Comparison of ENCODE assay signal across 8 cellular contexts in the genomic region with DNA sequence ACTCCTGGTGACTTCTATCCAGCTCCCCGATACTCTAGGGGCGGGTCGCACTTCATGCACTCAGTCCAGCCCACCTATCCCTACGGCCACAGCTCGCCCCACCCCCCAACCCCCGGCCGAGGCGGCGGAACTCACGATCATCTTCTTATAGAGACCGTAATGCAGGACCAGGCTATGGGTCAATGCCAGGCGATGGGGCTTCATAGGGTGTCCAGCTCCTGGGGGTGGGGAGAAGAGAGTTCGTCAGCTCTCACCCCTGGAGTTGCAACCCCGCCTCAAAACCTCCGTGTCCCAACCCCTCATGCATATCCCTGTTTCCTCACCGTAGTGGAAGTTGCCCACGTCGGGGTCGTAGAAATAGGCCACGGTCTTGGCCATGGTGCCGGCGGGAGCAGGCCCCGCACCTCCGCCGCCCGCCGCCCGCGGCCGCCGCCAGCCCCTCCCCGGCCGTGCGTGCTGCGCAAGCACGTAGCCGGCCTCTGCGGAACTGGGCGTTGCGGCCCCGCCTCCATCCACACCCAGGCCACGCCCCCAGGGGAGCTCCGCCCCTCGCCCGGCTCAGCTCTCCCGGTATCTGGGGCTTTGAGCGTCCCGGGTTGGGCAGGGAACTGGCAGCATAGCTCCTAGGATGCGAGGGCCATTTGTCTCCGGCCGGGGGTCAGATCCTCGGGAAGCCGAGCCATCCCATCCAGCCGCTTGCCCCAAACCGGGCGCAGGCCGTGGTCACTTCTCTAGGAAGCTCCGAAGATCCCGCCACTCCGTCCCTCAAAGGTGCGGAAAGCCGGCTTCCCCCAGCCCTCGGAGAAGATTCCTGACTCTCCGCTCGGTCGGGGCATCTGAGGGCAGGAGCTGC. TPM values are rescaled to one million over a fixed set of nuclear protein-coding genes. Genes with fewer than 3 reads are reported as not detected.
DNase-seq lines count a peak whose midpoint lies in the region; ATAC-seq and TF ChIP-seq lines count a peak whose summit lies in the region.

A gene (minus strand): TSS at position 437 of the 853 bp plus-strand sequence. CDS start 59 bp downstream, at position 378.
A gene with protein sequence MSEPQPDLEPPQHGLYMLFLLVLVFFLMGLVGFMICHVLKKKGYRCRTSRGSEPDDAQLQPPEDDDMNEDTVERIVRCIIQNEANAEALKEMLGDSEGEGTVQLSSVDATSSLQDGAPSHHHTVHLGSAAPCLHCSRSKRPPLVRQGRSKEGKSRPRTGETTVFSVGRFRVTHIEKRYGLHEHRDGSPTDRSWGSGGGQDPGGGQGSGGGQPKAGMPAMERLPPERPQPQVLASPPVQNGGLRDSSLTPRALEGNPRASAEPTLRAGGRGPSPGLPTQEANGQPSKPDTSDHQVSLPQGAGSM (plus strand): TSS at position 585 of the 853 bp plus-strand sequence. CDS start 1,229 bp downstream, outside the sequence.

- POLR2A ChIA-PET in naive thymus-derived CD8-positive, alpha-beta T cell (lab: Charles Lee), result interaction anchor here (0.7 to 6.8 kb wide), 20 partner anchors 8 to 332 kb away, joined by 3 to 107 read pairs (median 6); a partner anchor contains a TSS

- TF ChIP-seq EP300 in Ishikawa (IDR thresholded peaks at IDR 0.05; ENCODE audit: borderline replicate concordance), result no peak

- peak within 1 kb of the TSS; percentile 90 for H3K27ac Mint-ChIP-seq in activated T-cell treated with anti-CD3 and anti-CD28 coated beads, Interleukin-2, amount 50 U/mL, for 72 hours
- peak within 1 kb of the TSS; percentile 31 to 97 (median 92) for H3K27ac Mint-ChIP-seq in naive thymus-derived CD8-positive, alpha-beta T cell
- H3K27ac Mint-ChIP-seq in stimulated activated memory B cell treated with anti-CD40 and anti-IgM and Interleukin-4, amounts not matched to agents 10 μg/mL and 1 μg/mL and 100 μg/mL, for 72 hours, result peak within 1 kb of the TSS; percentile 82

- peaks cover 49% of the 10 kb centered on the region for H3K4me1 Mint-ChIP-seq in activated T-cell treated with anti-CD3 and anti-CD28 coated beads, Interleukin-2, amount 50 U/mL, for 72 hours (ENCODE audit: low read depth)
- peaks cover 23 to 50% (median 39%) of the 10 kb centered on the region in 4 donors for H3K4me1 Mint-ChIP-seq in naive thymus-derived CD8-positive, alpha-beta T cell
- H3K4me1 Mint-ChIP-seq in stimulated activated memory B cell treated with anti-CD40 and anti-IgM and Interleukin-4, amounts not matched to agents 10 μg/mL and 1 μg/mL and 100 μg/mL, for 72 hours, result peaks cover 51% of the 10 kb centered on the region

- no peak for TF ChIP-seq RAD21 in Ishikawa (IDR thresholded peaks at IDR 0.05; ENCODE audit: low read depth)

- no peaks in the 10 kb centered on the region for H3K9me3 Mint-ChIP-seq in activated T-cell treated with anti-CD3 and anti-CD28 coated beads, Interleukin-2, amount 50 U/mL, for 72 hours
- no peaks in the 10 kb centered on the region for H3K9me3 Mint-ChIP-seq in naive thymus-derived CD8-positive, alpha-beta T cell
- H3K9me3 Mint-ChIP-seq in stimulated activated memory B cell treated with anti-CD40 and anti-IgM and Interleukin-4, amounts not matched to agents 10 μg/mL and 1 μg/mL and 100 μg/mL, for 72 hours, result no peaks in the 10 kb centered on the region

- H3K27ac ChIP-seq in Peyer's patch, result peak within 1 kb of the TSS; percentile 63 to 88 (median 82)

- no peak for TF ChIP-seq CTCF in Peyer's patch (IDR thresholded peaks at IDR 0.05)

- H3K4me3 ChIP-seq in Peyer's patch, result peak within 1 kb of the TSS; percentile 66 to 91 (median 76)

- H3K4me1 ChIP-seq in Peyer's patch, result peaks cover 0 to 15% (median 8%) of the 10 kb centered on the region in 4 donors

- H3K36me3 Mint-ChIP-seq in activated T-cell treated with anti-CD3 and anti-CD28 coated beads, Interleukin-2, amount 50 U/mL, for 72 hours (ENCODE audit: insufficient read depth in 2 of 2), result peaks cover 5 to 7% of the 10 kb centered on the region in 2 donors
- peaks cover 0 to 22% (median 6%) of the 10 kb centered on the region in 3 donors for H3K36me3 Mint-ChIP-seq in naive thymus-derived CD8-positive, alpha-beta T cell
- peaks cover 12% of the 10 kb centered on the region for H3K36me3 Mint-ChIP-seq in stimulated activated memory B cell treated with anti-CD40 and anti-IgM and Interleukin-4, amounts not matched to agents 10 μg/mL and 1 μg/mL and 100 μg/mL, for 72 hours

- ATAC-seq in GM21529 (IDR thresholded peaks at IDR 0.05; ENCODE audit: unreplicated experiment), result peak; percentile 72
- ATAC-seq in activated T-cell treated with anti-CD3 and anti-CD28 coated beads, Interleukin-2, amount 50 U/mL, for 72 hours (replicated peaks in 1 of 2), result peak; percentile 88 to 91
- ATAC-seq in naive thymus-derived CD8-positive, alpha-beta T cell, result peak; percentile 73 to 83
- ATAC-seq in stimulated activated memory B cell treated with anti-CD40 and anti-IgM and Interleukin-4, amounts not matched to agents 10 μg/mL and 1 μg/mL and 100 μg/mL, for 72 hours, result peak; percentile 93

- H3K36me3 ChIP-seq in Peyer's patch, result no peaks in the 10 kb centered on the region

- TF ChIP-seq POLR2A in Peyer's patch (IDR thresholded peaks at IDR 0.05), result peak; percentile 67 to 90

- H3K27me3 Mint-ChIP-seq in activated T-cell treated with anti-CD3 and anti-CD28 coated beads, Interleukin-2, amount 50 U/mL, for 72 hours (ENCODE audit: low read depth), result no peaks in the 10 kb centered on the region
- no peaks in the 10 kb centered on the region for H3K27me3 Mint-ChIP-seq in naive thymus-derived CD8-positive, alpha-beta T cell
- H3K27me3 Mint-ChIP-seq in stimulated activated memory B cell treated with anti-CD40 and anti-IgM and Interleukin-4, amounts not matched to agents 10 μg/mL and 1 μg/mL and 100 μg/mL, for 72 hours, result no peaks in the 10 kb centered on the region

- peak within 1 kb of the TSS; percentile 94 to 96 for H3K4me3 Mint-ChIP-seq in activated T-cell treated with anti-CD3 and anti-CD28 coated beads, Interleukin-2, amount 50 U/mL, for 72 hours
- peak within 1 kb of the TSS; percentile 85 to 97 (median 92) for H3K4me3 Mint-ChIP-seq in naive thymus-derived CD8-positive, alpha-beta T cell
- peak within 1 kb of the TSS; percentile 89 for H3K4me3 Mint-ChIP-seq in stimulated activated memory B cell treated with anti-CD40 and anti-IgM and Interleukin-4, amounts not matched to agents 10 μg/mL and 1 μg/mL and 100 μg/mL, for 72 hours

- DNase-seq in DMS153 treated with DMSO at 0.1 percent for 48 hours (lab: John Stamatoyannopoulos, UW; ENCODE audit: unreplicated experiment) (peak; percentile 56), Peyer's patch (peak; percentile 94 to 98 (median 98)), fibroblast of gingiva (ENCODE audit: low read depth) (peak; percentile 88)
- peak; percentile 95 to 98 for DNase-seq in activated T-cell treated with anti-CD3 and anti-CD28 coated beads, Interleukin-2, amount 50 U/mL, for 72 hours
- DNase-seq in naive thymus-derived CD8-positive, alpha-beta T cell, result peak; percentile 86 to 97 (median 94)

- H3K9me3 ChIP-seq in Peyer's patch, result no peaks in the 10 kb centered on the region

- no peaks in the 10 kb centered on the region for H3K27me3 ChIP-seq in Peyer's patch

TF ChIP-seq in Ishikawa, 13 proteins besides CTCF, POLR2A, EP300 and RAD21:
- TF ChIP-seq, protein P1, sequence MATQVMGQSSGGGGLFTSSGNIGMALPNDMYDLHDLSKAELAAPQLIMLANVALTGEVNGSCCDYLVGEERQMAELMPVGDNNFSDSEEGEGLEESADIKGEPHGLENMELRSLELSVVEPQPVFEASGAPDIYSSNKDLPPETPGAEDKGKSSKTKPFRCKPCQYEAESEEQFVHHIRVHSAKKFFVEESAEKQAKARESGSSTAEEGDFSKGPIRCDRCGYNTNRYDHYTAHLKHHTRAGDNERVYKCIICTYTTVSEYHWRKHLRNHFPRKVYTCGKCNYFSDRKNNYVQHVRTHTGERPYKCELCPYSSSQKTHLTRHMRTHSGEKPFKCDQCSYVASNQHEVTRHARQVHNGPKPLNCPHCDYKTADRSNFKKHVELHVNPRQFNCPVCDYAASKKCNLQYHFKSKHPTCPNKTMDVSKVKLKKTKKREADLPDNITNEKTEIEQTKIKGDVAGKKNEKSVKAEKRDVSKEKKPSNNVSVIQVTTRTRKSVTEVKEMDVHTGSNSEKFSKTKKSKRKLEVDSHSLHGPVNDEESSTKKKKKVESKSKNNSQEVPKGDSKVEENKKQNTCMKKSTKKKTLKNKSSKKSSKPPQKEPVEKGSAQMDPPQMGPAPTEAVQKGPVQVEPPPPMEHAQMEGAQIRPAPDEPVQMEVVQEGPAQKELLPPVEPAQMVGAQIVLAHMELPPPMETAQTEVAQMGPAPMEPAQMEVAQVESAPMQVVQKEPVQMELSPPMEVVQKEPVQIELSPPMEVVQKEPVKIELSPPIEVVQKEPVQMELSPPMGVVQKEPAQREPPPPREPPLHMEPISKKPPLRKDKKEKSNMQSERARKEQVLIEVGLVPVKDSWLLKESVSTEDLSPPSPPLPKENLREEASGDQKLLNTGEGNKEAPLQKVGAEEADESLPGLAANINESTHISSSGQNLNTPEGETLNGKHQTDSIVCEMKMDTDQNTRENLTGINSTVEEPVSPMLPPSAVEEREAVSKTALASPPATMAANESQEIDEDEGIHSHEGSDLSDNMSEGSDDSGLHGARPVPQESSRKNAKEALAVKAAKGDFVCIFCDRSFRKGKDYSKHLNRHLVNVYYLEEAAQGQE (IDR thresholded peaks at IDR 0.05; ENCODE audit: low read depth), result peak; percentile 5; the same call in 1 of the 2 replicates
- TF ChIP-seq TCF12 (IDR thresholded peaks at IDR 0.05; ENCODE audit: low read depth) (0 out of 2 replicates have a peak, but pooled peaks have one; percentile 14), EGR1 (IDR thresholded peaks at IDR 0.05) (no peak)

RNA-seq across cellular contexts. Expression of the first gene that starts in this region (rescaled TPM):
- 10 to 100 TPM; 31.2 to 55.6 (median 47.9) TPM for total RNA-seq in Peyer's patch
- total RNA-seq in activated T-cell treated with anti-CD3 and anti-CD28 coated beads, Interleukin-2, amount 50 U/mL, for 72 hours, result 10 to 100 TPM; 64.1 to 69.2 TPM
- 10 to 100 TPM; 71.1 to 81.6 TPM for total RNA-seq in naive thymus-derived CD8-positive, alpha-beta T cell
- 100 to 1,000 TPM in 1 of 3 donors, 10 to 100 TPM in 2; 85.7 to 100 (median 91.7) TPM for polyA plus RNA-seq in naive thymus-derived CD8-positive, alpha-beta T cell

RNA-seq across cellular contexts. Expression of the second gene that starts in this region (rescaled TPM):
- 10 to 100 TPM in 3 of 4 donors, 1 to 10 TPM in 1; 8.0 to 13.2 (median 10.6) TPM for total RNA-seq in Peyer's patch
- 10 to 100 TPM; 14.6 to 19.5 TPM for total RNA-seq in activated T-cell treated with anti-CD3 and anti-CD28 coated beads, Interleukin-2, amount 50 U/mL, for 72 hours
- total RNA-seq in naive thymus-derived CD8-positive, alpha-beta T cell, result 10 to 100 TPM; 22.3 to 23.9 TPM
- 1 to 10 TPM; 2.6 to 3.9 (median 3.4) TPM for polyA plus RNA-seq in naive thymus-derived CD8-positive, alpha-beta T cell

Comparison
In these comparisons a context has a peak if more than half of its experiments do, and no peak if none do; other contexts are left out.
1. Peak in every context shown above with its lines: DNase-seq, ATAC-seq, H3K4me3 ChIP-seq and H3K27ac ChIP-seq.